ENCODE assay signal across 1 cellular context in the genomic region with DNA sequence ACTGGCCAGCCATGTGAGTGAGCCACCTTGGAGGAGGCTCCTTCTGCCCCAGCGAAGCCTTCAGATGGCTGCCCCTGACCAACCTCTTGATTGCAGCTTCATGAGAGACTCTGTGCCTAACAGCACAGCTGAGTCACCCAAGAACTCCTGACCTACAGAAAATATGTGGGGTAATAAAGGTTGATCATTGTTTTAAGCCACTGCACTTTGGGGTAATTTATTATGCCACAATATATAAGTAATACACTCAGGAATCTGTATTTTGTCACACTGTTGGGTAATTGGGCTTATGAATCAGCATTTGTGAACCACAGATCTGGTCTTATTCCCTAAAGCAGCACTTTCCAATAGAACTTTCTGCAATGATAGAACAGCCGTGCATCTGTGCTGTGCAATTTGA.
TF ChIP-seq lines count a peak whose summit lies in the region.

No MANE protein-coding gene starts in this region.

TF ChIP-seq in IMR-90, 13 proteins besides CTCF, POLR2A, EP300 and RAD21:
- TF ChIP-seq FOS (IDR thresholded peaks at IDR 0.05; ENCODE audit: low read depth, low read length): peak; percentile 70
- peak; percentile 39; the same call in 1 of the 2 replicates for TF ChIP-seq BHLHE40 (IDR thresholded peaks at IDR 0.05; ENCODE audit: low read depth, low read length)
- peak; percentile 65; the same call in 1 of the 2 replicates for TF ChIP-seq MAFK (IDR thresholded peaks at IDR 0.05; ENCODE audit: low read depth, low read length)
- TF ChIP-seq NFE2L2 (IDR thresholded peaks at IDR 0.05; ENCODE audit: low read depth, low read length): peak; percentile 70
- TF ChIP-seq MAZ (IDR thresholded peaks at IDR 0.05; ENCODE audit: borderline replicate concordance, low read depth, low read length): no peak
- TF ChIP-seq RCOR1 (IDR thresholded peaks at IDR 0.05; ENCODE audit: insufficient replicate concordance, low read length): peak; percentile 55
- peak; percentile 92 for TF ChIP-seq CEBPB (IDR thresholded peaks at IDR 0.05; ENCODE audit: low read depth, low read length)
- TF ChIP-seq CHD1 (IDR thresholded peaks at IDR 0.05; ENCODE audit: low read depth, low read length): no peak
